ENCODE assay signal across 1 cellular context in genomic region chr12:109446-109845, GRCh38.
TF ChIP-seq lines count a peak whose summit lies in the region.

No MANE protein-coding gene starts in this region.

TF ChIP-seq in GM23338, 12 proteins besides CTCF, POLR2A, EP300 and RAD21 (continued from another document):
- TF ChIP-seq ZNF462 (CRISPR knock-in tag; IDR thresholded peaks at IDR 0.05) (no peak), STAT1 (IDR thresholded peaks at IDR 0.05; ENCODE audit: unreplicated experiment) (no peak)
TF ChIP-seq in GM23338: peak in this region for 0.
